In the genomic region with DNA sequence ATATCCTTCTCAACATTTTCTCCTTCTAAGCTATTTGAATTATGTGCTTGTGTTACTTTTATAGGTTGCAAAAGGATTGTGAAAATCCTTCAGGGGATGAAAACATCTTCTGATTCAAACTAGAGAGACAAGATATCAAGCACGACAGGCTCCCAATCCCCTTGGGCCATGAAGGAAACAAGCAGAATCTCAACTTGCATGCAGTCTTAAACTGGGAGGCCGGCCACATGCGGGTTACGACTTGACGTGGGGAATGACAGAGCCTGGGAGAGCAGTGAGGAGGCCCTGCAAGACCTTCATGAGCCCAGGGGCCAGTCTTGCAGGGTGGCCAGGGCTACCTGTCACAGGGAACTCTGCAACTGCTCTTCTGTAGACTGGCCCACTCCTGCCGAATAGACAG, we compare ENCODE assay signal across 34 cellular contexts.
"Had no signal": no experiment of that assay in that cellular context is flagged by ENCODE, and none has a peak within 500 bp of the region (broad histone marks: within the 10 kb centered on the region; RNA-seq: fewer than 3 reads in every experiment).

No MANE protein-coding gene starts in this region.

- H3K9me3 Mint-ChIP-seq: activated B cell treated with CpG ODN at 0.5 μM for 24 hours; activated CD4-positive, alpha-beta memory T cell treated with anti-CD3 and anti-CD28 coated beads, Interleukin-2, amount 10 ng/mL, durations not matched to agents 7 days and 5 days; activated naive CD4-positive, alpha-beta T cell treated with anti-CD3 and anti-CD28 coated beads, Interleukin-2, amount 10 ng/mL, durations not matched to agents 7 days and 5 days; activated naive CD8-positive, alpha-beta T cell treated with anti-CD3 and anti-CD28 coated beads, Interleukin-2, amount 50 U/mL, for 24 hours had no signal

- DNase-seq: activated B cell treated with CpG ODN at 0.5 μM for 24 hours; activated CD4-positive, alpha-beta memory T cell treated with anti-CD3 and anti-CD28 coated beads, Interleukin-2, amount 10 ng/mL, durations not matched to agents 7 days and 5 days; activated CD4-positive, alpha-beta T cell treated with anti-CD3 and anti-CD28 coated beads for 4 hours; activated CD4-positive, alpha-beta T cell treated with anti-CD3 and anti-CD28 coated beads, Interleukin-2, amount 50 U/mL, for 1 hour; activated CD4-positive, CD25-positive, alpha-beta regulatory T cell treated with anti-CD3 and anti-CD28 coated beads, Interleukin-2, amount 50 U/mL, for 72 hours; activated CD8-positive, alpha-beta memory T cell treated with anti-CD3 and anti-CD28 coated beads for 24 hours; activated CD8-positive, alpha-beta memory T cell treated with anti-CD3 and anti-CD28 coated beads, Interleukin-2, amount 10 ng/mL, durations not matched to agents 7 days and 5 days; activated CD8-positive, alpha-beta memory T cell treated with anti-CD3 and anti-CD28 coated beads, Interleukin-2, amount 50 U/mL, for 48 hours; activated effector memory CD4-positive, alpha-beta T cell treated with Interleukin-2 at 50 U/mL for 16 hours; activated naive CD4-positive, alpha-beta T cell treated with anti-CD3 and anti-CD28 coated beads, Interleukin-2, amount 10 ng/mL, durations not matched to agents 7 days and 5 days; activated naive CD8-positive, alpha-beta T cell treated with anti-CD3 and anti-CD28 coated beads, Interleukin-2, amount 50 U/mL, for 24 hours; activated T-cell treated with anti-CD3 and anti-CD28 coated beads, Interleukin-2, amount 50 U/mL, for 48 hours; anterior cingulate cortex; caudate nucleus; NCI-H1105; NCI-H1436; NCI-H1694; NCI-H2029; NCI-H345; NCI-H526; NCI-H748 treated with DMSO at 0.1 percent for 48 hours; NK-92 treated with Interleukin-12 subunit alpha and Interleukin-12 subunit beta, amount 100 ng/mL, for 24 hours; PC-9; Right ventricle myocardium superior; SW 1271; T-helper 1 cell; T-helper 2 cell; T-helper 9 cell had no signal

- H3K27ac Mint-ChIP-seq: activated B cell treated with CpG ODN at 0.5 μM for 24 hours; activated CD4-positive, alpha-beta memory T cell treated with anti-CD3 and anti-CD28 coated beads, Interleukin-2, amount 10 ng/mL, durations not matched to agents 7 days and 5 days; activated CD8-positive, alpha-beta memory T cell treated with anti-CD3 and anti-CD28 coated beads, Interleukin-2, amount 10 ng/mL, durations not matched to agents 7 days and 5 days; activated naive CD4-positive, alpha-beta T cell treated with anti-CD3 and anti-CD28 coated beads, Interleukin-2, amount 10 ng/mL, durations not matched to agents 7 days and 5 days; activated naive CD8-positive, alpha-beta T cell; activated naive CD8-positive, alpha-beta T cell treated with anti-CD3 and anti-CD28 coated beads, Interleukin-2, amount 50 U/mL, for 24 hours; brain had no signal

- H3K36me3 Mint-ChIP-seq: activated CD8-positive, alpha-beta memory T cell treated with anti-CD3 and anti-CD28 coated beads, Interleukin-2, amount 10 ng/mL, durations not matched to agents 7 days and 5 days; activated naive CD4-positive, alpha-beta T cell treated with anti-CD3 and anti-CD28 coated beads, Interleukin-2, amount 10 ng/mL, durations not matched to agents 7 days and 5 days; activated naive CD8-positive, alpha-beta T cell; brain had no signal

- H3K4me2 ChIP-seq: PC-9 had no signal

- H3K4me1 Mint-ChIP-seq: activated CD4-positive, alpha-beta memory T cell treated with anti-CD3 and anti-CD28 coated beads, Interleukin-2, amount 10 ng/mL, durations not matched to agents 7 days and 5 days; activated CD8-positive, alpha-beta memory T cell treated with anti-CD3 and anti-CD28 coated beads, Interleukin-2, amount 10 ng/mL, durations not matched to agents 7 days and 5 days; activated naive CD4-positive, alpha-beta T cell treated with anti-CD3 and anti-CD28 coated beads, Interleukin-2, amount 10 ng/mL, durations not matched to agents 7 days and 5 days; activated naive CD8-positive, alpha-beta T cell treated with anti-CD3 and anti-CD28 coated beads, Interleukin-2, amount 50 U/mL, for 24 hours; brain had no signal

- H3K4me3 ChIP-seq: PC-9 had no signal

- FAIRE-seq: bronchial epithelial cell, RCC 7860 had no signal

- H2AFZ ChIP-seq: PC-9 had no signal

- ATAC-seq: activated CD8-positive, alpha-beta memory T cell treated with anti-CD3 and anti-CD28 coated beads, Interleukin-2, amount 10 ng/mL, durations not matched to agents 7 days and 5 days; activated naive CD8-positive, alpha-beta T cell treated with anti-CD3 and anti-CD28 coated beads, Interleukin-2, amount 50 U/mL, for 24 hours had no signal

- H3K27me3 Mint-ChIP-seq: activated CD8-positive, alpha-beta memory T cell treated with anti-CD3 and anti-CD28 coated beads, Interleukin-2, amount 10 ng/mL, durations not matched to agents 7 days and 5 days; activated naive CD8-positive, alpha-beta T cell; activated naive CD8-positive, alpha-beta T cell treated with anti-CD3 and anti-CD28 coated beads, Interleukin-2, amount 50 U/mL, for 24 hours; brain had no signal

- H3K27ac ChIP-seq: PC-9, RWPE1, VCaP had no signal

- H3K4me3 Mint-ChIP-seq: activated B cell treated with CpG ODN at 0.5 μM for 24 hours; activated CD4-positive, alpha-beta memory T cell treated with anti-CD3 and anti-CD28 coated beads, Interleukin-2, amount 10 ng/mL, durations not matched to agents 7 days and 5 days; activated CD8-positive, alpha-beta memory T cell treated with anti-CD3 and anti-CD28 coated beads, Interleukin-2, amount 10 ng/mL, durations not matched to agents 7 days and 5 days; activated naive CD4-positive, alpha-beta T cell treated with anti-CD3 and anti-CD28 coated beads, Interleukin-2, amount 10 ng/mL, durations not matched to agents 7 days and 5 days; activated naive CD8-positive, alpha-beta T cell; activated naive CD8-positive, alpha-beta T cell treated with anti-CD3 and anti-CD28 coated beads, Interleukin-2, amount 50 U/mL, for 24 hours; brain had no signal
